12 cellular contexts compared by ENCODE assay signal in the genomic region with DNA sequence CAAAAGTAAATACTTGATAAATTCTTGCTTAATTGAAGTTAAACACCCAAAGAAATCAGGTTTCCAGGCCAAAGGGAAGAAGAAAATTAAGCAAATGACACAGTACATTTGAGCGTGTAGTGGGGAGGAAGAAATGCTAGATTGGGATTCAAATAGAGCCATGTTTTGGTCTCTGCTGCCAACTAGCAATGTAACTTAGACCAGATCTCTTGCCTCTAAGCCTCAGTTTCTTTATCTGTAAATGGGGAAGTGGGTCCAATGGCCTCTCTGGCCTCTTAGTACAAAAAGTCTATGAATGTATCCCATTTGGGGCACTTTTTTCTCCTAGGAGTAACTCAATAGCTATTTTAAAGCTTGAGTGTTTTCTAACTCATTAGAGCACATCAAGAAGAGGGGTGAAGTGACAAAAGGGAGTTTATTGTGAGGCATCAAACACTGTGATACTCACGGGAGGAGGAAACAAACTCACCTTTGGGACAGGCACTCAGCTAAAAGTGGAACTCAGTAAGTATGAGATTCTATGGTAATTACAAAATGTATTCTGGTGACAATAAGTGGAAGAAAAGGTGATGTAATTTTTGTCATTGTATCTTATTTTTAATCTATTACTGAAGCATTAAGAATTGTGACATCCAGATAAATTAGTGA. TPM values are rescaled to one million over a fixed set of nuclear protein-coding genes. Genes with fewer than 3 reads are reported as not detected.
DNase-seq lines count a peak whose midpoint lies in the region; ATAC-seq and TF ChIP-seq lines count a peak whose summit lies in the region.
"Had no signal": no experiment of that assay in that cellular context is flagged by ENCODE, and none has a peak within 500 bp of the region (broad histone marks: within the 10 kb centered on the region; RNA-seq: fewer than 3 reads in every experiment).

No MANE protein-coding gene starts in this region.

- intact Hi-C loops in aorta (cut with DNase I): loop anchor here in 1 of 2 donors (5.0 kb wide), 1 partner anchor 221 kb away; no protein-coding TSS in a partner anchor

- H3K4me3 Mint-ChIP-seq in stimulated activated naive CD8-positive, alpha-beta T cell treated with anti-CD3 and anti-CD28 coated beads, Interleukin-15, Interleukin-2, amounts not matched to agents 100 ng/mL and 50 ng/mL, for 24 hours: peak overlapping the region; percentile 86
- H3K4me3 Mint-ChIP-seq: brain had no signal

- peaks cover 93% of the 10 kb centered on the region for H3K36me3 Mint-ChIP-seq in stimulated activated naive CD8-positive, alpha-beta T cell treated with anti-CD3 and anti-CD28 coated beads, Interleukin-15, Interleukin-2, amounts not matched to agents 100 ng/mL and 50 ng/mL, for 24 hours (ENCODE audit: low read depth)
- H3K36me3 Mint-ChIP-seq: brain had no signal

- H3K4me3 ChIP-seq in SJCRH30 (no peak overlapping the region), aorta (ENCODE audit: low read length in 2 of 2) (no peak overlapping the region), upper lobe of left lung (no peak overlapping the region)
- peak overlapping the region; percentile 35 for H3K4me3 ChIP-seq in effector memory CD4-positive, alpha-beta T cell (ENCODE audit: insufficient read depth, low read depth, low read length, poor library complexity, severe bottlenecking)

- WGBS in aorta, 2 donors: 79 to 83% methylated on average over 2 of the region's 2 CpGs
- 59 to 67% methylated on average over 2 of the region's 2 CpGs for WGBS in upper lobe of left lung, 2 donors

- H3K9me3 ChIP-seq in SJCRH30 (replicated peaks) (no peaks in the 10 kb centered on the region), aorta (ENCODE audit: control insufficient read depth, low read length) (no peaks in the 10 kb centered on the region), upper lobe of left lung (no peaks in the 10 kb centered on the region)
- no peaks in the 10 kb centered on the region for H3K9me3 ChIP-seq in effector memory CD4-positive, alpha-beta T cell (ENCODE audit: control insufficient read depth, low read length)

- peaks cover 98% of the 10 kb centered on the region for H3K4me1 Mint-ChIP-seq in stimulated activated naive CD8-positive, alpha-beta T cell treated with anti-CD3 and anti-CD28 coated beads, Interleukin-15, Interleukin-2, amounts not matched to agents 100 ng/mL and 50 ng/mL, for 24 hours (ENCODE audit: low read depth)

- TF ChIP-seq CTCF in upper lobe of left lung (IDR thresholded peaks at IDR 0.05): no peak

- no peak for TF ChIP-seq EP300 in upper lobe of left lung (IDR thresholded peaks at IDR 0.05)

- no peaks in the 10 kb centered on the region for H3K9me3 Mint-ChIP-seq in stimulated activated naive CD8-positive, alpha-beta T cell treated with anti-CD3 and anti-CD28 coated beads, Interleukin-15, Interleukin-2, amounts not matched to agents 100 ng/mL and 50 ng/mL, for 24 hours
- H3K9me3 Mint-ChIP-seq: brain had no signal

- H3K4me1 ChIP-seq in SJCRH30 (peaks cover 44% of the 10 kb centered on the region), aorta (ENCODE audit: control insufficient read depth in 1 of 2, insufficient read depth in 2 of 2, low read length in 2 of 2) (peaks cover 0 to 6% of the 10 kb centered on the region in 2 donors), upper lobe of left lung (peaks cover 0 to 20% (median 5%) of the 10 kb centered on the region in 4 donors)
- H3K4me1 ChIP-seq in effector memory CD4-positive, alpha-beta T cell (ENCODE audit: control insufficient read depth, insufficient read depth, low read length, poor library complexity, severe bottlenecking): peaks cover 93% of the 10 kb centered on the region

- DNase-seq in stimulated activated naive CD8-positive, alpha-beta T cell treated with anti-CD3 and anti-CD28 coated beads, Interleukin-15, Interleukin-2, amounts not matched to agents 100 U/mL and 50 U/mL, for 24 hours: no peak
- no peak for DNase-seq in SJCRH30
- DNase-seq in effector memory CD4-positive, alpha-beta T cell: no peak
- DNase-seq in aorta: no peak
- DNase-seq in retina: no peak
- no peak for DNase-seq in upper lobe of left lung
- DNase-seq: islet precursor cell, right cardiac atrium, substantia nigra had no signal

- H3K27ac ChIP-seq in SJCRH30 (peak overlapping the region; percentile 48), aorta (ENCODE audit: low read depth in 1 of 2, low read length in 2 of 2) (peak overlapping the region; percentile 59 to 87), upper lobe of left lung (no peak overlapping the region)
- peak overlapping the region; percentile 83 for H3K27ac ChIP-seq in effector memory CD4-positive, alpha-beta T cell (ENCODE audit: insufficient read depth, low read length, poor library complexity, severe bottlenecking)

- H3K27ac Mint-ChIP-seq in stimulated activated naive CD8-positive, alpha-beta T cell treated with anti-CD3 and anti-CD28 coated beads, Interleukin-15, Interleukin-2, amounts not matched to agents 100 ng/mL and 50 ng/mL, for 24 hours: peak overlapping the region; percentile 97
- H3K27ac Mint-ChIP-seq: brain had no signal

- H3K36me3 ChIP-seq in SJCRH30 (peaks cover 24% of the 10 kb centered on the region), aorta (ENCODE audit: control insufficient read depth in 1 of 2, insufficient read depth in 2 of 2, low read length in 1 of 2) (no peaks in the 10 kb centered on the region), upper lobe of left lung (no peaks in the 10 kb centered on the region)
- peaks cover 49% of the 10 kb centered on the region for H3K36me3 ChIP-seq in effector memory CD4-positive, alpha-beta T cell (ENCODE audit: control insufficient read depth, insufficient read depth, low read length)

- no peaks in the 10 kb centered on the region for H3K27me3 ChIP-seq in SJCRH30
- no peaks in the 10 kb centered on the region for H3K27me3 ChIP-seq in effector memory CD4-positive, alpha-beta T cell (replicated peaks; ENCODE audit: control insufficient read depth, insufficient read depth, low read length, poor library complexity, severe bottlenecking)
- H3K27me3 ChIP-seq in aorta (ENCODE audit: control insufficient read depth in 1 of 2, insufficient read depth in 2 of 2, low read length in 1 of 2): no peaks in the 10 kb centered on the region
- no peaks in the 10 kb centered on the region for H3K27me3 ChIP-seq in upper lobe of left lung

- ATAC-seq in stimulated activated naive CD8-positive, alpha-beta T cell treated with anti-CD3 and anti-CD28 coated beads, Interleukin-15, Interleukin-2, amounts not matched to agents 100 U/mL and 50 U/mL, for 24 hours: no peak
- ATAC-seq in aorta (ENCODE audit: low FRiP score): no peak
- no peak for ATAC-seq in HG02571 (IDR thresholded peaks at IDR 0.05; ENCODE audit: unreplicated experiment)
- ATAC-seq in upper lobe of left lung (ENCODE audit: low FRiP score in 2 of 2): no peak
- ATAC-seq: right cardiac atrium had no signal

- H3K27me3 Mint-ChIP-seq in stimulated activated naive CD8-positive, alpha-beta T cell treated with anti-CD3 and anti-CD28 coated beads, Interleukin-15, Interleukin-2, amounts not matched to agents 100 ng/mL and 50 ng/mL, for 24 hours: no peaks in the 10 kb centered on the region

- TF ChIP-seq POLR2A in upper lobe of left lung (IDR thresholded peaks at IDR 0.05): no peak

RNA-seq across cellular contexts. Expression of gene DAD1, which starts 55.8 kb away (rescaled TPM):
- 225 and 241 TPM in 2 replicates for total RNA-seq in SJCRH30 (2014; rRNA removed; shearing (Covaris generic))
- total RNA-seq in aorta: 100 to 1,000 TPM; 143 to 149 TPM
- polyA plus RNA-seq in aorta: 100 to 1,000 TPM; 240 to 309 TPM
- 100 to 1,000 TPM in 4 of 6 donors, 10 to 100 TPM in 1, 1 to 10 TPM in 1; 8.4 to 188 (median 134) TPM for total RNA-seq in upper lobe of left lung

Comparison
In these comparisons a context has a peak if more than half of its experiments do, and no peak if none do; other contexts are left out.
1. H3K27ac ChIP-seq: peak in SJCRH30 (single experiment), effector memory CD4-positive, alpha-beta T cell (single experiment) and aorta (2 of 2); none in upper lobe of left lung (0 of 4).